8 cellular contexts compared by ENCODE assay signal in the genomic region with DNA sequence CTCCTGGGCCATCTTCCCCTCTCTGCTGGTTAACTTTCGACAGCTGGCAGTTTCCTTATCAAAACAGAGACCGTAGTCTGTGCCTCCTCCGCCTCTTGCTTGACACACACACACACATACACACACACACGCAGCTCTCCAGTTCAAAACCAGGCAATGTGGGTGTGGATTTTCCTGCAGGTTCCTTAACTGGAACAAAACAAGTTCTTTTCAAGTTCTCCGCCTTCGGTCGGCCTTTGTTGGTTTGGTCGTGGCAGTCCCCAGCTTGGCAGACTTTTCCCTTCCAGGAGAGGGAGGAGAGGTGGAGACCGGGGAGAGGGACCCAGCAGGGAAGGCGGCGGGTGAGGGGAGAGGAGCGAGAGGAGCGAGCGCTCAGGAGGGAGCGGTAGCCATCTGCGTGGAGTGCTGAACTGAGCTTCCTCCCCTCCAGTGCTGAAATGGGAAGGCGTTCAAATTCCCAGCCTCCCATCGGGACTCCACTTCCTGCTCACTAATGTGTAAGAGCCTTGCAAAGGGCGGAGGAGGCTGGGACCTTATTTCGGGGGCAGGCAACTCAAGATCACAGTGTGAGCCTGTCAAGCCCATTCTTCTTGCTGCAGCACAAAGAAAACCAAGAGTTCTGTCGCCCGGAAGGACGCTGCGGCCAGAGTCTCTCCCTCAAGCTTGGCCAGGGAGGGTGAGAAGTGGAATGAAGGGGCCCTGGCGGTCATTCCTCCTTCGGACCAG.
DNase-seq lines count a peak whose midpoint lies in the region; ATAC-seq and TF ChIP-seq lines count a peak whose summit lies in the region.

No MANE protein-coding gene starts in this region.

- peak; percentile 45 for ATAC-seq in GM19452 (IDR thresholded peaks at IDR 0.05; ENCODE audit: unreplicated experiment)

- no peaks in the 10 kb centered on the region for H3K27me3 ChIP-seq in NT2/D1 (ENCODE audit: insufficient read depth, insufficient read length)
- no peaks in the 10 kb centered on the region for H3K27me3 ChIP-seq in iPS-18a (ENCODE audit: control insufficient read depth, insufficient read depth, low read length)

- peaks cover 9% of the 10 kb centered on the region for H3K36me3 ChIP-seq in NT2/D1 (ENCODE audit: insufficient read depth, insufficient read length, low read length)
- no peaks in the 10 kb centered on the region for H3K36me3 ChIP-seq in iPS-18a (ENCODE audit: control insufficient read depth, low read depth, low read length)

- H3K4me1 ChIP-seq in NT2/D1 (ENCODE audit: insufficient read depth, insufficient read length) (peaks cover 12% of the 10 kb centered on the region), iPS-18a (ENCODE audit: control insufficient read depth, low read depth, low read length) (peaks cover 49% of the 10 kb centered on the region)

- TF ChIP-seq CTCF in AG10803 (conservative IDR thresholded peaks at IDR 0.05; ENCODE audit: low read length) = peak; percentile 7; the same call in 1 of the 2 replicates
- TF ChIP-seq CTCF in retinal pigment epithelial cell (conservative IDR thresholded peaks at IDR 0.05; ENCODE audit: low read depth, low read length) = no peak

- peak overlapping the region; percentile 45 for H3K27ac ChIP-seq in iPS-18a (ENCODE audit: low read length)

- DNase-seq in AG10803 (ENCODE audit: low read depth) = peak; percentile 87
- peak; percentile 62 for DNase-seq in NT2/D1 (ENCODE audit: low read depth, low spot score)
- DNase-seq in brain pericyte (ENCODE audit: low read depth, low spot score) = peak; percentile 80
- DNase-seq in retinal pigment epithelial cell (ENCODE audit: low read depth) = no peak
- no peak for DNase-seq in NCI-H1105 treated with DMSO at 0.1 percent for 48 hours (lab: John Stamatoyannopoulos, UW)
- DNase-seq in NCI-H2107 treated with DMSO at 0.1 percent for 48 hours (lab: John Stamatoyannopoulos, UW; ENCODE audit: unreplicated experiment) = no peak

- H3K4me3 ChIP-seq in AG10803 (ENCODE audit: low read length) (peak overlapping the region; percentile 65), NT2/D1 (ENCODE audit: insufficient read length, low read depth) (peak overlapping the region; percentile 26), iPS-18a (ENCODE audit: low read length) (peak overlapping the region; percentile 66), retinal pigment epithelial cell (ENCODE audit: low read length) (peak overlapping the region; percentile 52)

- H3K9ac ChIP-seq in NT2/D1 (ENCODE audit: insufficient read length, low read depth) (peak overlapping the region; percentile 71), iPS-18a (ENCODE audit: low read length) (peak overlapping the region; percentile 65)

- H3K9me3 ChIP-seq in NT2/D1 (ENCODE audit: insufficient read depth, low read length) (no peaks in the 10 kb centered on the region), iPS-18a (ENCODE audit: control insufficient read depth, low read depth, low read length) (no peaks in the 10 kb centered on the region)

Comparison
In these comparisons a context has a peak if more than half of its experiments do, and no peak if none do; other contexts are left out.
1. DNase-seq: peak in AG10803 (single experiment), NT2/D1 (single experiment) and brain pericyte (single experiment); none in retinal pigment epithelial cell (single experiment), NCI-H1105 treated with DMSO at 0.1 percent for 48 hours (single experiment) and NCI-H2107 treated with DMSO at 0.1 percent for 48 hours (single experiment).
2. Peak in every context shown above with its lines, with median percentiles within 50 percentile points of each other: H3K4me3 ChIP-seq.